Comparison of ENCODE assay signal across 1 cellular context in the genomic region with DNA sequence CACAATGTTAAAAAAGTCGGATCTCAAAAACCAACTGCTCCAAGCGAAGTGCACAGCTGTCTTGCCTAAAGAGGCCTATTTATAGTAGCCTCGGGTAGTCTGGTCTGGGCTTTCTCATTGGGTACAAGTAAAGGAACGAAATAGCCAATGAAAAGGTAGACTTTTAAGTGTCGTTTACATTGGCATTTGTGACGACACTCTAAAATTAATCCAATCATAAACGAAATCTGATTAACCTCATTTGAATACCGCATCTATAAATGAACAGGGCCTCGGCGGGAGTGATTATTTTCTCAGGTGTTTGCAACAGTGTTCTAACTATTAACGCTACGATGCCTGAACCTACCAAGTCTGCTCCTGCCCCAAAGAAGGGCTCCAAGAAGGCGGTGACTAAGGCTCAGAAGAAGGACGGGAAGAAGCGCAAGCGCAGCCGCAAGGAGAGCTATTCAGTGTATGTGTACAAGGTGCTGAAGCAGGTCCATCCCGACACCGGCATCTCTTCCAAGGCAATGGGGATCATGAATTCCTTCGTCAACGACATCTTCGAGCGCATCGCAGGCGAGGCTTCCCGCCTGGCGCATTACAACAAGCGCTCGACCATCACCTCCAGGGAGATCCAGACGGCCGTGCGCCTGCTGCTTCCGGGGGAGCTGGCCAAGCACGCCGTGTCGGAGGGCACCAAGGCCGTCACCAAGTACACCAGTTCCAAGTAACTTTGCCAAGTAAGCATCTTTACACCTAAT.
A peak's percentile ranks its signal among the peaks of the same experiment; 100 is the strongest.
TF ChIP-seq lines count a peak whose summit lies in the region.

No MANE protein-coding gene starts in this region.

TF ChIP-seq in HepG2, 621 proteins besides CTCF, POLR2A, EP300 and RAD21 (continued from another document and continues in another):
- peak; percentile 53; the same call in 1 of the 2 replicates for TF ChIP-seq HDAC6 (IDR thresholded peaks at IDR 0.05; ENCODE audit: low read depth, low read length)
- TF ChIP-seq SMAD1 (CRISPR knock-in tag; IDR thresholded peaks at IDR 0.05; ENCODE audit: borderline replicate concordance, low read depth) = peak; percentile 96
- TF ChIP-seq AKAP8 (CRISPR knock-in tag; IDR thresholded peaks at IDR 0.05) = 0 out of 2 replicates have a peak, but pooled peaks have one; percentile 27
- peak; percentile 58; the same call in 1 of the 2 replicates for TF ChIP-seq ISL2 (CRISPR knock-in tag; IDR thresholded peaks at IDR 0.05)
- no peak for TF ChIP-seq JARID2 (CRISPR knock-in tag; IDR thresholded peaks at IDR 0.05; ENCODE audit: insufficient replicate concordance)
- peak; percentile 85 for TF ChIP-seq TRAFD1 (CRISPR knock-in tag; IDR thresholded peaks at IDR 0.05; ENCODE audit: borderline replicate concordance)
- peak; percentile 44 for TF ChIP-seq HNRNPH1 (optimal IDR thresholded peaks at IDR 0.05; ENCODE audit: low read depth, low read length)
- TF ChIP-seq THRA (CRISPR knock-in tag; IDR thresholded peaks at IDR 0.05; ENCODE audit: borderline replicate concordance) = peak; percentile 26
- peak; percentile 68 for TF ChIP-seq PHF8 (CRISPR knock-in tag; IDR thresholded peaks at IDR 0.05)
- TF ChIP-seq NFYC (CRISPR knock-in tag; IDR thresholded peaks at IDR 0.05) = peak; percentile 96
- peak; percentile 57; the same call in 1 of the 2 replicates for TF ChIP-seq JUNB (CRISPR knock-in tag; IDR thresholded peaks at IDR 0.05; ENCODE audit: borderline replicate concordance)
- TF ChIP-seq, protein P1, sequence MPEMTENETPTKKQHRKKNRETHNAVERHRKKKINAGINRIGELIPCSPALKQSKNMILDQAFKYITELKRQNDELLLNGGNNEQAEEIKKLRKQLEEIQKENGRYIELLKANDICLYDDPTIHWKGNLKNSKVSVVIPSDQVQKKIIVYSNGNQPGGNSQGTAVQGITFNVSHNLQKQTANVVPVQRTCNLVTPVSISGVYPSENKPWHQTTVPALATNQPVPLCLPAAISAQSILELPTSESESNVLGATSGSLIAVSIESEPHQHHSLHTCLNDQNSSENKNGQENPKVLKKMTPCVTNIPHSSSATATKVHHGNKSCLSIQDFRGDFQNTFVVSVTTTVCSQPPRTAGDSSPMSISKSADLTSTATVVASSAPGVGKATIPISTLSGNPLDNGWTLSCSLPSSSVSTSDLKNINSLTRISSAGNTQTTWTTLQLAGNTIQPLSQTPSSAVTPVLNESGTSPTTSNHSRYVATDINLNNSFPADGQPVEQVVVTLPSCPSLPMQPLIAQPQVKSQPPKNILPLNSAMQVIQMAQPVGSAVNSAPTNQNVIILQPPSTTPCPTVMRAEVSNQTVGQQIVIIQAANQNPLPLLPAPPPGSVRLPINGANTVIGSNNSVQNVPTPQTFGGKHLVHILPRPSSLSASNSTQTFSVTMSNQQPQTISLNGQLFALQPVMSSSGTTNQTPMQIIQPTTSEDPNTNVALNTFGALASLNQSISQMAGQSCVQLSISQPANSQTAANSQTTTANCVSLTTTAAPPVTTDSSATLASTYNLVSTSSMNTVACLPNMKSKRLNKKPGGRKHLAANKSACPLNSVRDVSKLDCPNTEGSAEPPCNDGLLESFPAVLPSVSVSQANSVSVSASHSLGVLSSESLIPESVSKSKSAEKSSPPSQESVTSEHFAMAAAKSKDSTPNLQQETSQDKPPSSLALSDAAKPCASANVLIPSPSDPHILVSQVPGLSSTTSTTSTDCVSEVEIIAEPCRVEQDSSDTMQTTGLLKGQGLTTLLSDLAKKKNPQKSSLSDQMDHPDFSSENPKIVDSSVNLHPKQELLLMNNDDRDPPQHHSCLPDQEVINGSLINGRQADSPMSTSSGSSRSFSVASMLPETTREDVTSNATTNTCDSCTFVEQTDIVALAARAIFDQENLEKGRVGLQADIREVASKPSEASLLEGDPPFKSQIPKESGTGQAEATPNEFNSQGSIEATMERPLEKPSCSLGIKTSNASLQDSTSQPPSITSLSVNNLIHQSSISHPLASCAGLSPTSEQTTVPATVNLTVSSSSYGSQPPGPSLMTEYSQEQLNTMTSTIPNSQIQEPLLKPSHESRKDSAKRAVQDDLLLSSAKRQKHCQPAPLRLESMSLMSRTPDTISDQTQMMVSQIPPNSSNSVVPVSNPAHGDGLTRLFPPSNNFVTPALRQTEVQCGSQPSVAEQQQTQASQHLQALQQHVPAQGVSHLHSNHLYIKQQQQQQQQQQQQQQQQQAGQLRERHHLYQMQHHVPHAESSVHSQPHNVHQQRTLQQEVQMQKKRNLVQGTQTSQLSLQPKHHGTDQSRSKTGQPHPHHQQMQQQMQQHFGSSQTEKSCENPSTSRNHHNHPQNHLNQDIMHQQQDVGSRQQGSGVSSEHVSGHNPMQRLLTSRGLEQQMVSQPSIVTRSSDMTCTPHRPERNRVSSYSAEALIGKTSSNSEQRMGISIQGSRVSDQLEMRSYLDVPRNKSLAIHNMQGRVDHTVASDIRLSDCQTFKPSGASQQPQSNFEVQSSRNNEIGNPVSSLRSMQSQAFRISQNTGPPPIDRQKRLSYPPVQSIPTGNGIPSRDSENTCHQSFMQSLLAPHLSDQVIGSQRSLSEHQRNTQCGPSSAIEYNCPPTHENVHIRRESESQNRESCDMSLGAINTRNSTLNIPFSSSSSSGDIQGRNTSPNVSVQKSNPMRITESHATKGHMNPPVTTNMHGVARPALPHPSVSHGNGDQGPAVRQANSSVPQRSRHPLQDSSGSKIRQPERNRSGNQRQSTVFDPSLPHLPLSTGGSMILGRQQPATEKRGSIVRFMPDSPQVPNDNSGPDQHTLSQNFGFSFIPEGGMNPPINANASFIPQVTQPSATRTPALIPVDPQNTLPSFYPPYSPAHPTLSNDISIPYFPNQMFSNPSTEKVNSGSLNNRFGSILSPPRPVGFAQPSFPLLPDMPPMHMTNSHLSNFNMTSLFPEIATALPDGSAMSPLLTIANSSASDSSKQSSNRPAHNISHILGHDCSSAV (CRISPR knock-in tag; IDR thresholded peaks at IDR 0.05; ENCODE audit: borderline replicate concordance) = no peak
- no peak; the same call in 1 of the 2 replicates for TF ChIP-seq FOXP4 (CRISPR knock-in tag; IDR thresholded peaks at IDR 0.05)
- TF ChIP-seq, protein P2, sequence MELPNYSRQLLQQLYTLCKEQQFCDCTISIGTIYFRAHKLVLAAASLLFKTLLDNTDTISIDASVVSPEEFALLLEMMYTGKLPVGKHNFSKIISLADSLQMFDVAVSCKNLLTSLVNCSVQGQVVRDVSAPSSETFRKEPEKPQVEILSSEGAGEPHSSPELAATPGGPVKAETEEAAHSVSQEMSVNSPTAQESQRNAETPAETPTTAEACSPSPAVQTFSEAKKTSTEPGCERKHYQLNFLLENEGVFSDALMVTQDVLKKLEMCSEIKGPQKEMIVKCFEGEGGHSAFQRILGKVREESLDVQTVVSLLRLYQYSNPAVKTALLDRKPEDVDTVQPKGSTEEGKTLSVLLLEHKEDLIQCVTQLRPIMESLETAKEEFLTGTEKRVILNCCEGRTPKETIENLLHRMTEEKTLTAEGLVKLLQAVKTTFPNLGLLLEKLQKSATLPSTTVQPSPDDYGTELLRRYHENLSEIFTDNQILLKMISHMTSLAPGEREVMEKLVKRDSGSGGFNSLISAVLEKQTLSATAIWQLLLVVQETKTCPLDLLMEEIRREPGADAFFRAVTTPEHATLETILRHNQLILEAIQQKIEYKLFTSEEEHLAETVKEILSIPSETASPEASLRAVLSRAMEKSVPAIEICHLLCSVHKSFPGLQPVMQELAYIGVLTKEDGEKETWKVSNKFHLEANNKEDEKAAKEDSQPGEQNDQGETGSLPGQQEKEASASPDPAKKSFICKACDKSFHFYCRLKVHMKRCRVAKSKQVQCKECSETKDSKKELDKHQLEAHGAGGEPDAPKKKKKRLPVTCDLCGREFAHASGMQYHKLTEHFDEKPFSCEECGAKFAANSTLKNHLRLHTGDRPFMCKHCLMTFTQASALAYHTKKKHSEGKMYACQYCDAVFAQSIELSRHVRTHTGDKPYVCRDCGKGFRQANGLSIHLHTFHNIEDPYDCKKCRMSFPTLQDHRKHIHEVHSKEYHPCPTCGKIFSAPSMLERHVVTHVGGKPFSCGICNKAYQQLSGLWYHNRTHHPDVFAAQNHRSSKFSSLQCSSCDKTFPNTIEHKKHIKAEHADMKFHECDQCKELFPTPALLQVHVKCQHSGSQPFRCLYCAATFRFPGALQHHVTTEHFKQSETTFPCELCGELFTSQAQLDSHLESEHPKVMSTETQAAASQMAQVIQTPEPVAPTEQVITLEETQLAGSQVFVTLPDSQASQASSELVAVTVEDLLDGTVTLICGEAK (IDR thresholded peaks at IDR 0.05) = no peak
- TF ChIP-seq, protein P2 (CRISPR knock-in tag; IDR thresholded peaks at IDR 0.05) = peak; percentile 79; the same call in 1 of the 2 replicates
- no peak for TF ChIP-seq CENPX (CRISPR knock-in tag; IDR thresholded peaks at IDR 0.05)
- no peak for TF ChIP-seq RFX3 (CRISPR knock-in tag; IDR thresholded peaks at IDR 0.05)
- peak; percentile 34; the same call in 1 of the 2 replicates for TF ChIP-seq HES4 (CRISPR knock-in tag; IDR thresholded peaks at IDR 0.05; ENCODE audit: borderline replicate concordance)
- no peak; the same call in 1 of the 2 replicates for TF ChIP-seq POLR2AphosphoS2 (IDR thresholded peaks at IDR 0.05; ENCODE audit: low read depth, low read length)
- peak; percentile 88; the same call in 1 of the 2 replicates for TF ChIP-seq ZNF598 (CRISPR knock-in tag; IDR thresholded peaks at IDR 0.05; ENCODE audit: borderline replicate concordance)
- peak; percentile 49; the same call in 1 of the 2 replicates for TF ChIP-seq WIZ (CRISPR knock-in tag; IDR thresholded peaks at IDR 0.05)
- no peak for TF ChIP-seq NFE2L2 (IDR thresholded peaks at IDR 0.05; ENCODE audit: low read length)
- peak; percentile 73 for TF ChIP-seq RXRB (CRISPR knock-in tag; IDR thresholded peaks at IDR 0.05; ENCODE audit: borderline replicate concordance)
- TF ChIP-seq MAFK (conservative IDR thresholded peaks at IDR 0.05 in 1 of 2, IDR thresholded peaks at IDR 0.05 in 1 of 2; ENCODE audit: low read length in 2 of 2) = peak; percentile 72 to 78; a peak in 3 of 4 replicates
- TF ChIP-seq NCOR1 (IDR thresholded peaks at IDR 0.05; ENCODE audit: borderline replicate concordance, low read length) = peak; percentile 18; the same call in 1 of the 2 replicates
- no peak for TF ChIP-seq MZF1 (CRISPR knock-in tag; IDR thresholded peaks at IDR 0.05; ENCODE audit: borderline replicate concordance)
- TF ChIP-seq NR2F6 (IDR thresholded peaks at IDR 0.05) = no peak
- 0 out of 2 replicates have a peak, but pooled peaks have one; percentile 22 for TF ChIP-seq NR2F6 (CRISPR knock-in tag; IDR thresholded peaks at IDR 0.05)
- peak; percentile 79; the same call in 1 of the 2 replicates for TF ChIP-seq ZNF652 (CRISPR knock-in tag; IDR thresholded peaks at IDR 0.05; ENCODE audit: borderline replicate concordance, low read depth)
- TF ChIP-seq TRIM24 (CRISPR knock-in tag; IDR thresholded peaks at IDR 0.05) = no peak
- TF ChIP-seq BORCS8-MEF2B (CRISPR knock-in tag; IDR thresholded peaks at IDR 0.05) = peak; percentile 51
